Comparison of ENCODE assay signal across 8 cellular contexts in the genomic region with DNA sequence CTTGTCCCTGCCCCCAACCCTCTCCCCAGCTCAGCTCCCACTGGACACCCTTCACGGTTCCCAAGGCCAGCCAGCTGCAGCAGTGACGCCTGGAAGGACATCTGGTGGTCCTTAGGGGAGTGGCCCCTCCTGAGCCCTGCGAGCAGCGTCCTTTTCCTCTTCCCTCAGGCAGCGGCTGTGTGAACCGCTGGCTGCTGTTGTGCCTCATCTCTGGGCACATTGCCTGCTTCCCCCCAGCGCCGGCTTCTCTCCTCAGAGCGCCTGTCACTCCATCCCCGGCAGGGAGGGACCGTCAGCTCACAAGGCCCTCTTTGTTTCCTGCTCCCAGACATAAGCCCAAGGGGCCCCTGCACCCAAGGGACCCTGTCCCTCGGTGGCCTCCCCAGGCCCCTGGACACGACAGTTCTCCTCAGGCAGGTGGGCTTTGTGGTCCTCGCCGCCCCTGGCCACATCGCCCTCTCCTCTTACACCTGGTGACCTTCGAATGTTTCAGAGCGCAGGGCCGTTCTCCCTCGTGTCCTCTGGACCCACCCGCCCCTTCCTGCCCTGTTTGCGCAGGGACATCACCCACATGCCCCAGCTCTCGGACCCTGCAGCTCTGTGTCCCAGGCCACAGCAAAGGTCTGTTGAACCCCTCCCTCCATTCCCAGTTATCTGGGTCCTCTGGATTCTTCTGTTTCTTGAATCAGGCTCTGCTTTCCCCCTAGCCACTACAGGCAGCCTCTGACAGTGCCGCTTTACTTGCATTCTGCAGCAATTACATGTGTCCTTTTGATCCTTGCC. TPM values are rescaled to one million over a fixed set of nuclear protein-coding genes. Genes with fewer than 3 reads are reported as not detected.
A peak's percentile ranks its signal among the peaks of the same experiment; 100 is the strongest.
DNase-seq lines count a peak whose midpoint lies in the region; ATAC-seq and TF ChIP-seq lines count a peak whose summit lies in the region.

No MANE protein-coding gene starts in this region.

- H3K4me1 Mint-ChIP-seq in activated CD8-positive, alpha-beta T cell treated with anti-CD3 and anti-CD28 coated beads for 36 hours (ENCODE audit: low read depth), result peaks cover 6% of the 10 kb centered on the region

- POLR2A ChIA-PET in HEK293 (lab: Yijun Ruan, JAX), result interaction anchor here (1.1 kb wide), 1 partner anchor 26 kb away, joined by 3 read pairs; no protein-coding TSS in a partner anchor
- POLR2A ChIA-PET in activated CD8-positive, alpha-beta T cell treated with anti-CD3 and anti-CD28 coated beads for 36 hours (lab: Charles Lee), result interaction anchor here (1.1 kb wide), 1 partner anchor 12 kb away, joined by 4 read pairs; no protein-coding TSS in a partner anchor

- no peak overlapping the region for H3K4me3 Mint-ChIP-seq in activated CD8-positive, alpha-beta T cell treated with anti-CD3 and anti-CD28 coated beads for 36 hours

- peaks cover 28% of the 10 kb centered on the region for H3K36me3 Mint-ChIP-seq in activated CD8-positive, alpha-beta T cell treated with anti-CD3 and anti-CD28 coated beads for 36 hours (ENCODE audit: low read depth)

- H3K9me3 Mint-ChIP-seq in activated CD8-positive, alpha-beta T cell treated with anti-CD3 and anti-CD28 coated beads for 36 hours, result no peaks in the 10 kb centered on the region

- H3K27me3 Mint-ChIP-seq in activated CD8-positive, alpha-beta T cell treated with anti-CD3 and anti-CD28 coated beads for 36 hours, result peaks cover 3% of the 10 kb centered on the region

- peak; percentile 19 for ATAC-seq in activated CD8-positive, alpha-beta T cell treated with anti-CD3 and anti-CD28 coated beads for 36 hours
- ATAC-seq in GM21515 (IDR thresholded peaks at IDR 0.05; ENCODE audit: unreplicated experiment), result no peak
- no peak for ATAC-seq in HG02588 (IDR thresholded peaks at IDR 0.05; ENCODE audit: unreplicated experiment)

- no peak overlapping the region for H3K27ac ChIP-seq in HEK293 (ENCODE audit: extremely low read depth, low read depth, low read length)

- no peaks in the 10 kb centered on the region for H3K9me3 ChIP-seq in HEK293 (ENCODE audit: control insufficient read depth, insufficient read depth, low read depth, low read length)

- intact Hi-C loops in activated CD8-positive, alpha-beta T cell treated with anti-CD3 and anti-CD28 coated beads for 36 hours (cut with micrococcal nuclease), result no loop called here
- intact Hi-C loops in posterior cingulate gyrus (cut with DNase I), result no loop called here

- no peak overlapping the region for H3K4me3 ChIP-seq in HEK293 (ENCODE audit: low read depth, low read length)

- peaks cover 0 to 41% of the 10 kb centered on the region in 2 experiments; a peak in 2 of 3 replicates for H3K36me3 ChIP-seq in HEK293 (ENCODE audit: control insufficient read depth in 2 of 2, insufficient read depth in 1 of 2, low read length in 2 of 2)

- CTCF ChIA-PET in HEK293 (lab: Yijun Ruan, JAX), result no interaction called here
- CTCF ChIA-PET in activated CD8-positive, alpha-beta T cell treated with anti-CD3 and anti-CD28 coated beads for 36 hours (lab: Charles Lee), result no interaction called here

- no peaks in the 10 kb centered on the region for H3K4me1 ChIP-seq in HEK293 (ENCODE audit: control insufficient read depth, insufficient read depth, low read length)

- peak; percentile 49; the same call in 1 of the 2 replicates for TF ChIP-seq CTCF in HEK293 (tag by site-specific recombination; IDR thresholded peaks at IDR 0.05)
- TF ChIP-seq CTCF in activated CD8-positive, alpha-beta T cell treated with anti-CD3 and anti-CD28 coated beads for 36 hours (IDR thresholded peaks at IDR 0.05), result no peak

- DNase-seq in activated CD8-positive, alpha-beta T cell treated with anti-CD3 and anti-CD28 coated beads for 36 hours, result no peak
- DNase-seq in globus pallidus (ENCODE audit: low spot score) (peak; percentile 97), posterior cingulate gyrus (peak; percentile 73 to 99 (median 90)), iPS-NIHi11 (ENCODE audit: low spot score) (no peak)
- DNase-seq in stimulated activated CD4-positive, alpha-beta T cell treated with anti-CD3 and anti-CD28 coated beads, Interleukin-2, amount 100 ng/mL, for 48 hours, result no peak

- no peak overlapping the region for H3K27ac Mint-ChIP-seq in activated CD8-positive, alpha-beta T cell treated with anti-CD3 and anti-CD28 coated beads for 36 hours

TF ChIP-seq in HEK293, 187 proteins besides CTCF, POLR2A, EP300 and RAD21 (continues in another document):
- TF ChIP-seq, protein P1, sequence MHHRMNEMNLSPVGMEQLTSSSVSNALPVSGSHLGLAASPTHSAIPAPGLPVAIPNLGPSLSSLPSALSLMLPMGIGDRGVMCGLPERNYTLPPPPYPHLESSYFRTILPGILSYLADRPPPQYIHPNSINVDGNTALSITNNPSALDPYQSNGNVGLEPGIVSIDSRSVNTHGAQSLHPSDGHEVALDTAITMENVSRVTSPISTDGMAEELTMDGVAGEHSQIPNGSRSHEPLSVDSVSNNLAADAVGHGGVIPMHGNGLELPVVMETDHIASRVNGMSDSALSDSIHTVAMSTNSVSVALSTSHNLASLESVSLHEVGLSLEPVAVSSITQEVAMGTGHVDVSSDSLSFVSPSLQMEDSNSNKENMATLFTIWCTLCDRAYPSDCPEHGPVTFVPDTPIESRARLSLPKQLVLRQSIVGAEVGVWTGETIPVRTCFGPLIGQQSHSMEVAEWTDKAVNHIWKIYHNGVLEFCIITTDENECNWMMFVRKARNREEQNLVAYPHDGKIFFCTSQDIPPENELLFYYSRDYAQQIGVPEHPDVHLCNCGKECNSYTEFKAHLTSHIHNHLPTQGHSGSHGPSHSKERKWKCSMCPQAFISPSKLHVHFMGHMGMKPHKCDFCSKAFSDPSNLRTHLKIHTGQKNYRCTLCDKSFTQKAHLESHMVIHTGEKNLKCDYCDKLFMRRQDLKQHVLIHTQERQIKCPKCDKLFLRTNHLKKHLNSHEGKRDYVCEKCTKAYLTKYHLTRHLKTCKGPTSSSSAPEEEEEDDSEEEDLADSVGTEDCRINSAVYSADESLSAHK (tag by site-specific recombination; IDR thresholded peaks at IDR 0.05), result no peak
- TF ChIP-seq, protein P2, sequence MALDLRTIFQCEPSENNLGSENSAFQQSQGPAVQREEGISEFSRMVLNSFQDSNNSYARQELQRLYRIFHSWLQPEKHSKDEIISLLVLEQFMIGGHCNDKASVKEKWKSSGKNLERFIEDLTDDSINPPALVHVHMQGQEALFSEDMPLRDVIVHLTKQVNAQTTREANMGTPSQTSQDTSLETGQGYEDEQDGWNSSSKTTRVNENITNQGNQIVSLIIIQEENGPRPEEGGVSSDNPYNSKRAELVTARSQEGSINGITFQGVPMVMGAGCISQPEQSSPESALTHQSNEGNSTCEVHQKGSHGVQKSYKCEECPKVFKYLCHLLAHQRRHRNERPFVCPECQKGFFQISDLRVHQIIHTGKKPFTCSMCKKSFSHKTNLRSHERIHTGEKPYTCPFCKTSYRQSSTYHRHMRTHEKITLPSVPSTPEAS (tag by site-specific recombination; IDR thresholded peaks at IDR 0.05), result no peak
- TF ChIP-seq SCRT1 (tag by site-specific recombination; IDR thresholded peaks at IDR 0.05; ENCODE audit: borderline replicate concordance) (no peak), ZNF174 (tag by site-specific recombination; IDR thresholded peaks at IDR 0.05) (no peak), ZFP37 (tag by site-specific recombination; IDR thresholded peaks at IDR 0.05) (no peak), ZNF843 (tag by site-specific recombination; IDR thresholded peaks at IDR 0.05) (no peak), ZNF792 (tag by site-specific recombination; IDR thresholded peaks at IDR 0.05) (no peak), SALL2 (tag by site-specific recombination; IDR thresholded peaks at IDR 0.05; ENCODE audit: borderline replicate concordance) (no peak), ZNF302 (tag by site-specific recombination; IDR thresholded peaks at IDR 0.05; ENCODE audit: low read depth) (no peak), ZIC2 (tag by site-specific recombination; IDR thresholded peaks at IDR 0.05) (no peak), ZEB2 (tag by site-specific recombination; IDR thresholded peaks at IDR 0.05) (no peak), ZNF211 (tag by site-specific recombination; IDR thresholded peaks at IDR 0.05; ENCODE audit: low read depth) (no peak), ZNF549 (tag by site-specific recombination; IDR thresholded peaks at IDR 0.05) (no peak), OSR2 (tag by site-specific recombination; IDR thresholded peaks at IDR 0.05) (no peak), ZNF23 (tag by site-specific recombination; IDR thresholded peaks at IDR 0.05; ENCODE audit: borderline replicate concordance) (no peak), ZBTB21 (tag by site-specific recombination; IDR thresholded peaks at IDR 0.05) (no peak)
- TF ChIP-seq, protein P3, sequence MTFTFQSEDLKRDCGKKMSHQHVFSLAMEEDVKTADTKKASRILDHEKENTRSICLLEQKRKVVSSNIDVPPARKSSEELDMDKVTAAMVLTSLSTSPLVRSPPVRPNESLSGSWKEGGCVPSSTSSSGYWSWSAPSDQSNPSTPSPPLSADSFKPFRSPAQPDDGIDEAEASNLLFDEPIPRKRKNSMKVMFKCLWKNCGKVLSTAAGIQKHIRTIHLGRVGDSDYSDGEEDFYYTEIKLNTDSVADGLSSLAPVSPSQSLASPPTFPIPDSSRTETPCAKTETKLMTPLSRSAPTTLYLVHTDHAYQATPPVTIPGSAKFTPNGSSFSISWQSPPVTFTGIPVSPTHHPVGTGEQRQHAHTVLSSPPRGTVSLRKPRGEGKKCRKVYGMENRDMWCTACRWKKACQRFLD (tag by site-specific recombination; IDR thresholded peaks at IDR 0.05), result no peak
- TF ChIP-seq, protein P4, sequence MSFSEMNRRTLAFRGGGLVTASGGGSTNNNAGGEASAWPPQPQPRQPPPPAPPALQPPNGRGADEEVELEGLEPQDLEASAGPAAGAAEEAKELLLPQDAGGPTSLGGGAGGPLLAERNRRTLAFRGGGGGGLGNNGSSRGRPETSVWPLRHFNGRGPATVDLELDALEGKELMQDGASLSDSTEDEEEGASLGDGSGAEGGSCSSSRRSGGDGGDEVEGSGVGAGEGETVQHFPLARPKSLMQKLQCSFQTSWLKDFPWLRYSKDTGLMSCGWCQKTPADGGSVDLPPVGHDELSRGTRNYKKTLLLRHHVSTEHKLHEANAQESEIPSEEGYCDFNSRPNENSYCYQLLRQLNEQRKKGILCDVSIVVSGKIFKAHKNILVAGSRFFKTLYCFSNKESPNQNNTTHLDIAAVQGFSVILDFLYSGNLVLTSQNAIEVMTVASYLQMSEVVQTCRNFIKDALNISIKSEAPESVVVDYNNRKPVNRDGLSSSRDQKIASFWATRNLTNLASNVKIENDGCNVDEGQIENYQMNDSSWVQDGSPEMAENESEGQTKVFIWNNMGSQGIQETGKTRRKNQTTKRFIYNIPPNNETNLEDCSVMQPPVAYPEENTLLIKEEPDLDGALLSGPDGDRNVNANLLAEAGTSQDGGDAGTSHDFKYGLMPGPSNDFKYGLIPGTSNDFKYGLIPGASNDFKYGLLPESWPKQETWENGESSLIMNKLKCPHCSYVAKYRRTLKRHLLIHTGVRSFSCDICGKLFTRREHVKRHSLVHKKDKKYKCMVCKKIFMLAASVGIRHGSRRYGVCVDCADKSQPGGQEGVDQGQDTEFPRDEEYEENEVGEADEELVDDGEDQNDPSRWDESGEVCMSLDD (tag by site-specific recombination; IDR thresholded peaks at IDR 0.05), result no peak

RNA-seq across cellular contexts. Expression of a gene that starts 35.8 kb away (rescaled TPM):
- total RNA-seq in activated CD8-positive, alpha-beta T cell treated with anti-CD3 and anti-CD28 coated beads for 36 hours, result 1 to 10 TPM; 5.1 to 5.4 TPM

Comparison
In these comparisons a context has a peak if more than half of its experiments do, and no peak if none do; other contexts are left out.
1. DNase-seq: peak in globus pallidus (single experiment) and posterior cingulate gyrus (10 of 10); none in activated CD8-positive, alpha-beta T cell treated with anti-CD3 and anti-CD28 coated beads for 36 hours (single experiment), iPS-NIHi11 (single experiment) and stimulated activated CD4-positive, alpha-beta T cell treated with anti-CD3 and anti-CD28 coated beads, Interleukin-2, amount 100 ng/mL, for 48 hours (0 of 2).